23 cellular contexts compared by ENCODE assay signal in the genomic region with DNA sequence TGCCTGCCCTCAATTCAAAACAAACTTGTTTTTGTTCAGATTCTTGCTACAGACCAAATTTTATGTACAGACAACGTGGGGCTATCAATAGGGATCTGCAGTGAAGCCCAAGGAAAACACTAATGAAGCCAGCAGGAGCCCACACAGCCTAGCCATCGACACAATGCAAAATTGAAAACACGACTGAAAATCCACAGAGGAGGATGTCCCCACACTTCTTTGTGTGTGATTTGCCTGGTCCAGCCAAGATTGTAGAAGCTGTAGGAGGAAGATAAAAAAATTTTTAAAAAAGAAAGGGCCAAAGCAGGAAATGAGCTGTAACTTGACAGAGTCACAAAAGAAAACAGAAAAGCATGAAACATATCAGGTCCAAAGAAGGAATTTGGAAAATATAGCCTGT. TPM values are rescaled to one million over a fixed set of nuclear protein-coding genes. Genes with fewer than 3 reads are reported as not detected.
"Had no signal": no experiment of that assay in that cellular context is flagged by ENCODE, and none has a peak within 500 bp of the region (broad histone marks: within the 10 kb centered on the region; RNA-seq: fewer than 3 reads in every experiment).

No MANE protein-coding gene starts in this region.

- H3K36me3 ChIP-seq: cardiac muscle cell, colonic mucosa, esophagus squamous epithelium, neural progenitor cell, ovary, transverse colon had no signal

- ATAC-seq: activated CD4-positive, alpha-beta T cell treated with anti-CD3 and anti-CD28 coated beads for 36 hours had no signal

- H3K4me3 ChIP-seq: cardiac muscle cell, colonic mucosa, esophagus squamous epithelium, lung, neural progenitor cell, ovary, transverse colon had no signal

- H3K4me2 ChIP-seq: neural progenitor cell had no signal

- H3K27me3 ChIP-seq: cardiac muscle cell, colonic mucosa, esophagus squamous epithelium, neural progenitor cell, ovary, transverse colon had no signal

- H2AFZ ChIP-seq: neural progenitor cell had no signal

- H3K36me3 Mint-ChIP-seq: immature natural killer cell, neural progenitor cell had no signal

- H3K9me3 Mint-ChIP-seq: neural progenitor cell had no signal

- H3K9me3 ChIP-seq: colonic mucosa, esophagus squamous epithelium, ovary, transverse colon had no signal

- H3K4me1 ChIP-seq: colonic mucosa, esophagus squamous epithelium, transverse colon had no signal

- H3K4me3 Mint-ChIP-seq: activated CD4-positive, alpha-beta T cell treated with anti-CD3 and anti-CD28 coated beads for 36 hours; neural progenitor cell had no signal

- DNase-seq: activated CD4-positive, alpha-beta T cell treated with anti-CD3 and anti-CD28 coated beads for 36 hours; activated CD8-positive, alpha-beta memory T cell treated with anti-CD3 and anti-CD28 coated beads for 24 hours; activated effector memory CD4-positive, alpha-beta T cell treated with Interleukin-2 at 50 U/mL for 16 hours; activated naive CD4-positive, alpha-beta T cell treated with anti-CD3 and anti-CD28 coated beads, Interleukin-2, amount 50 U/mL, for 16 hours; colonic mucosa; esophagus squamous epithelium; foreskin fibroblast; immature natural killer cell; midbrain; ovary; SHP77; stimulated activated CD4-positive, alpha-beta T cell treated with anti-CD3 and anti-CD28 coated beads, Interleukin-15, amount 100 ng/mL, for 24 hours; stimulated activated CD4-positive, alpha-beta T cell treated with anti-CD3 and anti-CD28 coated beads, Interleukin-4, amount 100 ng/mL, for 1 hour; stimulated activated naive CD4-positive, alpha-beta T cell treated with Interleukin-2 at 50 U/mL for 16 hours; substantia nigra; transverse colon had no signal

- H3K27ac ChIP-seq: cardiac muscle cell, colonic mucosa, esophagus squamous epithelium, neural progenitor cell, ovary, transverse colon had no signal

- H3K27ac Mint-ChIP-seq: activated CD4-positive, alpha-beta T cell treated with anti-CD3 and anti-CD28 coated beads for 36 hours; neural progenitor cell had no signal

- H3K9ac ChIP-seq: neural progenitor cell had no signal

RNA-seq across cellular contexts. Expression of gene HTR4, which starts 34.8 kb away (rescaled TPM):
- total RNA-seq: activated CD4-positive, alpha-beta T cell treated with anti-CD3 and anti-CD28 coated beads for 36 hours; myocyte; pulmonary artery endothelial cell; T-helper 1 cell treated with Interleukin-12 subunit alpha and Interleukin-12 subunit beta and Interleukin-4 antibody, amounts not matched to agents 30 ng/mL and 1 ng/mL, for 36 hours had no signal
- polyA plus RNA-seq: adipose tissue, immature natural killer cell, lung had no signal
